Comparison of ENCODE assay signal across 15 cellular contexts in the genomic region with DNA sequence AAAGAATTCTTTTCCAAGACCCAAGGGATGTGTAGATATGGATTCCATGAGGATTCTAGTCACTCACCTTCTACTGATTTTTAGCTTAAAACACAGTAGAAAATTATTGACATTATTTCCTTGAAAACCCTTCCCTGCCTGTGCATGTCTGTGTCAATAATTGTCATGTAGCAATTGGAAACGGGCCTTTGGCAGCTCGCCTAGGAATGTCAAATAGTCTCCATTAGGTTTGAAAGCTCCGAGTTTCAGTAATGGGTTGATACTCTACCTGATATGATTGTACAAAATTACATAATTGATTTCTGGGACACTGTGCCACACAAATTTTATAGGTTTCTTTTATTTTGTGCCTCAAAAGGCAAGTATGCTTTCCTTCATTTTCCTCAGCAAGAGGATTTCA.
DNase-seq lines count a peak whose midpoint lies in the region; ATAC-seq and TF ChIP-seq lines count a peak whose summit lies in the region.
"Had no signal": no experiment of that assay in that cellular context is flagged by ENCODE, and none has a peak within 500 bp of the region (broad histone marks: within the 10 kb centered on the region; RNA-seq: fewer than 3 reads in every experiment).

No MANE protein-coding gene starts in this region.

- no peaks in the 10 kb centered on the region for H3K27me3 ChIP-seq in testis
- H3K27me3 ChIP-seq: BLaER1 had no signal

- no peak for ATAC-seq in GM19452 (IDR thresholded peaks at IDR 0.05; ENCODE audit: unreplicated experiment)
- ATAC-seq in T-helper 17 cell, result no peak
- ATAC-seq: activated CD4-positive, CD25-positive, alpha-beta regulatory T cell treated with anti-CD3 and anti-CD28 coated beads, Interleukin-2, amount 50 U/mL, for 24 hours had no signal

- peaks cover 4% of the 10 kb centered on the region for H3K4me1 Mint-ChIP-seq in T-helper 17 cell

- H3K4me3 ChIP-seq in testis, result no peak overlapping the region
- H3K4me3 ChIP-seq: BLaER1 had no signal

- 53 to 73% methylated on average over 3 of the region's 3 CpGs for WGBS in testis, 2 donors

- no peak overlapping the region for H3K27ac Mint-ChIP-seq in T-helper 17 cell
- H3K27ac Mint-ChIP-seq: activated T-helper 2 cell treated with anti-CD3 and anti-CD28 coated beads, Interferon-gamma antibody, Interleukin-2, Interleukin-4, amounts not matched to agents 10 μg/mL and 5 μg/mL and 100 μg/mL, durations not matched to agents 14 hours and 24 hours and 36 hours had no signal

- no peaks in the 10 kb centered on the region for H3K27me3 Mint-ChIP-seq in T-helper 17 cell

- TF ChIP-seq POLR2A in testis (IDR thresholded peaks at IDR 0.05), result no peak

- no peak overlapping the region for H3K27ac ChIP-seq in testis
- H3K27ac ChIP-seq: BLaER1 had no signal

- H3K36me3 Mint-ChIP-seq in T-helper 17 cell (ENCODE audit: low read depth), result peaks cover 12% of the 10 kb centered on the region

- H3K9me3 ChIP-seq in testis (no peaks in the 10 kb centered on the region), T-helper 17 cell (ENCODE audit: control insufficient read depth, low read length, poor library complexity, severe bottlenecking) (no peaks in the 10 kb centered on the region)

- no peaks in the 10 kb centered on the region for H3K4me1 ChIP-seq in testis
- H3K4me1 ChIP-seq: BLaER1 had no signal

- no peak overlapping the region for H3K4me3 Mint-ChIP-seq in T-helper 17 cell

- H3K36me3 ChIP-seq in testis (ENCODE audit: low read depth, missing control alignments), result no peaks in the 10 kb centered on the region
- H3K36me3 ChIP-seq: BLaER1 had no signal

- DNase-seq in NCI-H1092 (lab: John Stamatoyannopoulos, UW) (peak; percentile 56), NCI-H2081 treated with DMSO at 0.1 percent for 48 hours (lab: John Stamatoyannopoulos, UW) (peak; percentile 61), SHP77 (lab: John Stamatoyannopoulos, UW) (peak; percentile 20 to 35), testis (peak; percentile 33), iPS-NIHi7 (ENCODE audit: extremely low spot score) (no peak), T-helper 17 cell (no peak)
- DNase-seq: central memory CD4-positive, alpha-beta T cell; effector memory CD4-positive, alpha-beta T cell; EL; kidney glomerular epithelial cell; T-helper 2 cell had no signal

- TF ChIP-seq CTCF in testis (IDR thresholded peaks at IDR 0.05), result no peak

- intact Hi-C loops in testis (cut with DNase I; ENCODE audit: low total_unique reads), result no loop called here

Comparison
In these comparisons a context has a peak if more than half of its experiments do, and no peak if none do; other contexts are left out.
1. DNase-seq: peak in NCI-H1092 (single experiment), NCI-H2081 treated with DMSO at 0.1 percent for 48 hours (single experiment), SHP77 (2 of 2) and testis (single experiment); none in iPS-NIHi7 (single experiment) and T-helper 17 cell (0 of 3).